In the genomic region with DNA sequence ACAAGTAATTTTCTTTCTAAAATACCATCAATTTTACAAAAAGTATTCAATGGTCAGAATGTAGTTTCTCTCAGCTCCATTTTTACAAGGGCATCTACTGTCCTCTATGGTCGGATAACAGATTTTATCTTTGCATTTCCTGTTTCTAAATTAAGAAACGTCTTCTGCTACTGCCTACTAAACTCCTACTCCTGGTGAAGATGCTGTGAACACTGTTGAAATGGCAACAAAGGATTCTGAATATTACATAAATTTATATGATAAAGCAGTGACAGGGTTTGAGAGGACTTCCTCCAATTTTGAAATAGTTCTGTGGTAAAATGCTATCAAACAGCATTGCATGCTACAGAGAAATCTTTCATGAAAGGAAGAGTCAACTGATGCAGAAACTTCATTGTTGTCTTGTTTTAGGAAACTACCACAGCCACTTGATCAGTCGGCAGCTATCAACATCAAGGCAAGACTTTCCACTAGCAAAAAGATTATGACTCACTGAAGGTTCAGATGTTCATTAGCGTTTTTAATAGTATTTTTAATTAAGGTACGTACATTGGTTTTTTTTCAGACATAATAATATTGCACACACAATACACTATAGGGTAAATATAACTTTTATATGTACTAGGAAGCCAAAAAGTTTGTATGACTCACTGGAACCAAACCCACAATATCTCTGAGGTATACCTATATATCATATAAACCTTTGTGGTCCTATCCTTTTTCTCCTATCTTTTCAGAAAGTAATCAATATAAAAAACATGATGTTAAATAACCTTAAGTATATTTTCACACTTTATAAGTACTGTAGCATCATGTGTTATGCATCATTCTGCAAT, we compare ENCODE assay signal across 2 cellular contexts.
A peak's percentile ranks its signal among the peaks of the same experiment; 100 is the strongest.
TF ChIP-seq lines count a peak whose summit lies in the region.

No MANE protein-coding gene starts in this region.

TF ChIP-seq in A549, 52 proteins besides CTCF, POLR2A, EP300 and RAD21 (continued from another document):
- TF ChIP-seq KDM1A (IDR thresholded peaks at IDR 0.05; ENCODE audit: low read depth) (no peak), NR3C1 (IDR thresholded peaks at IDR 0.05) (no peak), CBX8 (IDR thresholded peaks at IDR 0.05) (no peak), EHMT2 (IDR thresholded peaks at IDR 0.05; ENCODE audit: low read depth) (no peak), RCOR1 (IDR thresholded peaks at IDR 0.05; ENCODE audit: low read depth, low read length) (no peak), JUNB (IDR thresholded peaks at IDR 0.05) (no peak), EHF (CRISPR knock-in tag; IDR thresholded peaks at IDR 0.05) (no peak), FOSL2 (IDR thresholded peaks at IDR 0.05) (no peak), FOSL2 (CRISPR knock-in tag; IDR thresholded peaks at IDR 0.05) (no peak), ZC3H11A (IDR thresholded peaks at IDR 0.05) (no peak), HDAC2 (IDR thresholded peaks at IDR 0.05) (no peak), NPAS2 (CRISPR knock-in tag; IDR thresholded peaks at IDR 0.05; ENCODE audit: borderline replicate concordance) (no peak), FOXS1 (CRISPR knock-in tag; IDR thresholded peaks at IDR 0.05) (no peak), MAFK (IDR thresholded peaks at IDR 0.05; ENCODE audit: partially characterized antibody) (no peak), CBX2 (IDR thresholded peaks at IDR 0.05; ENCODE audit: borderline replicate concordance, low read depth) (no peak)
- TF ChIP-seq, protein P1, sequence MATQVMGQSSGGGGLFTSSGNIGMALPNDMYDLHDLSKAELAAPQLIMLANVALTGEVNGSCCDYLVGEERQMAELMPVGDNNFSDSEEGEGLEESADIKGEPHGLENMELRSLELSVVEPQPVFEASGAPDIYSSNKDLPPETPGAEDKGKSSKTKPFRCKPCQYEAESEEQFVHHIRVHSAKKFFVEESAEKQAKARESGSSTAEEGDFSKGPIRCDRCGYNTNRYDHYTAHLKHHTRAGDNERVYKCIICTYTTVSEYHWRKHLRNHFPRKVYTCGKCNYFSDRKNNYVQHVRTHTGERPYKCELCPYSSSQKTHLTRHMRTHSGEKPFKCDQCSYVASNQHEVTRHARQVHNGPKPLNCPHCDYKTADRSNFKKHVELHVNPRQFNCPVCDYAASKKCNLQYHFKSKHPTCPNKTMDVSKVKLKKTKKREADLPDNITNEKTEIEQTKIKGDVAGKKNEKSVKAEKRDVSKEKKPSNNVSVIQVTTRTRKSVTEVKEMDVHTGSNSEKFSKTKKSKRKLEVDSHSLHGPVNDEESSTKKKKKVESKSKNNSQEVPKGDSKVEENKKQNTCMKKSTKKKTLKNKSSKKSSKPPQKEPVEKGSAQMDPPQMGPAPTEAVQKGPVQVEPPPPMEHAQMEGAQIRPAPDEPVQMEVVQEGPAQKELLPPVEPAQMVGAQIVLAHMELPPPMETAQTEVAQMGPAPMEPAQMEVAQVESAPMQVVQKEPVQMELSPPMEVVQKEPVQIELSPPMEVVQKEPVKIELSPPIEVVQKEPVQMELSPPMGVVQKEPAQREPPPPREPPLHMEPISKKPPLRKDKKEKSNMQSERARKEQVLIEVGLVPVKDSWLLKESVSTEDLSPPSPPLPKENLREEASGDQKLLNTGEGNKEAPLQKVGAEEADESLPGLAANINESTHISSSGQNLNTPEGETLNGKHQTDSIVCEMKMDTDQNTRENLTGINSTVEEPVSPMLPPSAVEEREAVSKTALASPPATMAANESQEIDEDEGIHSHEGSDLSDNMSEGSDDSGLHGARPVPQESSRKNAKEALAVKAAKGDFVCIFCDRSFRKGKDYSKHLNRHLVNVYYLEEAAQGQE (IDR thresholded peaks at IDR 0.05) = no peak
- TF ChIP-seq, protein P2, sequence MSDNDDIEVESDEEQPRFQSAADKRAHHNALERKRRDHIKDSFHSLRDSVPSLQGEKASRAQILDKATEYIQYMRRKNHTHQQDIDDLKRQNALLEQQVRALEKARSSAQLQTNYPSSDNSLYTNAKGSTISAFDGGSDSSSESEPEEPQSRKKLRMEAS (IDR thresholded peaks at IDR 0.05) = no peak
- TF ChIP-seq, protein P3, sequence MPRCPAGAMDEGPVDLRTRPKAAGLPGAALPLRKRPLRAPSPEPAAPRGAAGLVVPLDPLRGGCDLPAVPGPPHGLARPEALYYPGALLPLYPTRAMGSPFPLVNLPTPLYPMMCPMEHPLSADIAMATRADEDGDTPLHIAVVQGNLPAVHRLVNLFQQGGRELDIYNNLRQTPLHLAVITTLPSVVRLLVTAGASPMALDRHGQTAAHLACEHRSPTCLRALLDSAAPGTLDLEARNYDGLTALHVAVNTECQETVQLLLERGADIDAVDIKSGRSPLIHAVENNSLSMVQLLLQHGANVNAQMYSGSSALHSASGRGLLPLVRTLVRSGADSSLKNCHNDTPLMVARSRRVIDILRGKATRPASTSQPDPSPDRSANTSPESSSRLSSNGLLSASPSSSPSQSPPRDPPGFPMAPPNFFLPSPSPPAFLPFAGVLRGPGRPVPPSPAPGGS (IDR thresholded peaks at IDR 0.05) = no peak
- TF ChIP-seq, protein P4, sequence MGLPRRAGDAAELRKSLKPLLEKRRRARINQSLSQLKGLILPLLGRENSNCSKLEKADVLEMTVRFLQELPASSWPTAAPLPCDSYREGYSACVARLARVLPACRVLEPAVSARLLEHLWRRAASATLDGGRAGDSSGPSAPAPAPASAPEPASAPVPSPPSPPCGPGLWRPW (IDR thresholded peaks at IDR 0.05) = no peak
- TF ChIP-seq, protein P5, sequence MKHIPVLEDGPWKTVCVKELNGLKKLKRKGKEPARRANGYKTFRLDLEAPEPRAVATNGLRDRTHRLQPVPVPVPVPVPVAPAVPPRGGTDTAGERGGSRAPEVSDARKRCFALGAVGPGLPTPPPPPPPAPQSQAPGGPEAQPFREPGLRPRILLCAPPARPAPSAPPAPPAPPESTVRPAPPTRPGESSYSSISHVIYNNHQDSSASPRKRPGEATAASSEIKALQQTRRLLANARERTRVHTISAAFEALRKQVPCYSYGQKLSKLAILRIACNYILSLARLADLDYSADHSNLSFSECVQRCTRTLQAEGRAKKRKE (CRISPR knock-in tag; IDR thresholded peaks at IDR 0.05; ENCODE audit: low read depth) = no peak
TF ChIP-seq in A549: peak in this region for 0.

TF ChIP-seq in GM12878, 131 proteins besides CTCF, POLR2A, EP300 and RAD21:
- TF ChIP-seq MEF2B (IDR thresholded peaks at IDR 0.05; ENCODE audit: partially characterized antibody, poor library complexity, severe bottlenecking) (peak; percentile 32), MEF2A (IDR thresholded peaks at IDR 0.05; ENCODE audit: insufficient read depth, low read depth, low read length) (0 out of 2 replicates have a peak, but pooled peaks have one; percentile 10), YBX1 (IDR thresholded peaks at IDR 0.05) (no peak)
